In the genomic region with DNA sequence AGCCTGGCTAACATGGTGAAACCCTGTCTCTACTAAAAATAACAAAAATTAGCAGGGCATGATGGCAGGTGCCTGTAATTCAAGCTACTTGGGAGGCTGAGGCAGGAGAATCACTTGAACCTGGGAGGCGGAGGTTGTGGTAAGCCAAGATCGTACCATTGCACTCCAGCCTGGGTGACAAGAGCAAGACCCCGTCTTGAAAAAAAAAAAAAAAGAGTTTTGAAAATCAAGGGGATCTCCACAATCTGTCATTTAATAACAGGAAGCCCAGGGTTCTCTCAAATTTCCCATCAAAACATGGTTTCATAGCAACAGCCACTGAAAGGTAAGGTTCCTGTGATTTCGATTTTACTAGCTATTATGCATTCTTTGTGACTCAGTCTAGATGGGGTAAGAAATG, we compare ENCODE assay signal across 8 cellular contexts.
DNase-seq lines count a peak whose midpoint lies in the region; ATAC-seq lines count a peak whose summit lies in the region.
"Not testable (repeated sequence)": the region's sequence is repeated elsewhere in the genome, so short reads cannot be mapped to it uniquely, and the experiment has no call there.

No MANE protein-coding gene starts in this region.

- H3K4me3 Mint-ChIP-seq in stimulated activated naive CD8-positive, alpha-beta T cell treated with anti-CD3 and anti-CD28 coated beads, Interleukin-15, Interleukin-2, amounts not matched to agents 100 ng/mL and 50 ng/mL, for 24 hours: peak overlapping the region; percentile 67

- H3K4me1 Mint-ChIP-seq in stimulated activated naive CD8-positive, alpha-beta T cell treated with anti-CD3 and anti-CD28 coated beads, Interleukin-15, Interleukin-2, amounts not matched to agents 100 ng/mL and 50 ng/mL, for 24 hours (ENCODE audit: low read depth): peaks cover 75% of the 10 kb centered on the region

- peak; percentile 80 for ATAC-seq in GM18502 (IDR thresholded peaks at IDR 0.05; ENCODE audit: poor library complexity, unreplicated experiment)
- peak; percentile 58 for ATAC-seq in GM19467 (IDR thresholded peaks at IDR 0.05; ENCODE audit: unreplicated experiment)
- ATAC-seq in HG02840 (IDR thresholded peaks at IDR 0.05; ENCODE audit: low FRiP score, unreplicated experiment): peak; percentile 70
- peak; percentile 78 for ATAC-seq in HG03442 (IDR thresholded peaks at IDR 0.05; ENCODE audit: unreplicated experiment)

- peaks cover 13% of the 10 kb centered on the region for H3K36me3 Mint-ChIP-seq in stimulated activated naive CD8-positive, alpha-beta T cell treated with anti-CD3 and anti-CD28 coated beads, Interleukin-15, Interleukin-2, amounts not matched to agents 100 ng/mL and 50 ng/mL, for 24 hours (ENCODE audit: low read depth)

- H3K27ac Mint-ChIP-seq in stimulated activated naive CD8-positive, alpha-beta T cell treated with anti-CD3 and anti-CD28 coated beads, Interleukin-15, Interleukin-2, amounts not matched to agents 100 ng/mL and 50 ng/mL, for 24 hours: peak overlapping the region; percentile 93

- H3K9me3 Mint-ChIP-seq in stimulated activated naive CD8-positive, alpha-beta T cell treated with anti-CD3 and anti-CD28 coated beads, Interleukin-15, Interleukin-2, amounts not matched to agents 100 ng/mL and 50 ng/mL, for 24 hours: not testable (repeated sequence)

- H3K27me3 Mint-ChIP-seq in stimulated activated naive CD8-positive, alpha-beta T cell treated with anti-CD3 and anti-CD28 coated beads, Interleukin-15, Interleukin-2, amounts not matched to agents 100 ng/mL and 50 ng/mL, for 24 hours: not testable (repeated sequence)

- peak in 4 of 5 experiments; percentile 40 to 89 (median 58) for DNase-seq in T-helper 2 cell
- DNase-seq in activated T-cell treated with anti-CD3 and anti-CD28 coated beads, Interleukin-2, amount 50 U/mL, for 48 hours: peak; percentile 68 to 71
- peak; percentile 51 for DNase-seq in effector CD4-positive, alpha-beta T cell

Comparison
In these comparisons a context has a peak if more than half of its experiments do, and no peak if none do; other contexts are left out.
1. Peak in every context shown above with its lines: DNase-seq and ATAC-seq.